8 cellular contexts compared by ENCODE assay signal in the genomic region with DNA sequence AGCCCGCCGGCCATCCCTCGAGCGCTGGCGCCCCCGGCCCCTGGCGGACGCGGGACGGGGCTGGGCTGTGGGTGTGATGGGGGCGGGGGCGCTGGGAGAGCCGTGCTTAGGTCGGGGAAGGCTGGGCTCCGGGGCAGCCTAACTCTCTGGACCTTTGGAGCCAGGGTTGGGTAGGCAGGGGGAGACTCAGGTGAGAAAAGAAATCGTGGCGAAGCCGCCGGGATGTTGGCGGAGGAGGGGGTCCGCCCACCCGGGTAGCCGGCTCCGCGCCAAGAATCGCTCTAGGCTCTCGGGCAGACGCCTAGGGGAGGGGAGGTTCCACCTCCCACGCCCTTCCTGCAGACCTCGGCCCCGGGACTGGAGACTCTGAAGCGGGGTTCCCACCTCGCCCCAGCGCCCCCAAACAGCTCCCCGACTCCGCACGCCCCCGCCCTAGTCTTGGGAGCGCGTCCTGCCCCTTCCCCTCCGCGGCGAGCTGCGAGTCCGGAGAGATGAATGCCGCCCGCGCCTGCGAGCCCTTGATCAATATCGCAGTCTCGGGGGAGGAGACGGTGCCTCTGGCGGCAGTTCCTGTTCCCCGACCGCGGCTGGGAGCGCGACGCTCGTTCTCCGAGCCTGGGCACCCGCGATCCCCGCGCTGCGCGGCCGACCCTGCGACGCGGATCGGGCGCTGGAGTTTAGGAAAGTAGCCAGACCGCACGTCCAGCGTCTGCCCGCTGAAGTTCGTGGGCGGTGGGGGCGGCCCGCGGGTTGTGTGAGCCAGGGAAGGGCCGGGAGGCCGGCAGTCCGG. TPM values are rescaled to one million over a fixed set of nuclear protein-coding genes. Genes with fewer than 3 reads are reported as not detected.
A peak's percentile ranks its signal among the peaks of the same experiment; 100 is the strongest.
DNase-seq lines count a peak whose midpoint lies in the region; ATAC-seq and TF ChIP-seq lines count a peak whose summit lies in the region.

No MANE protein-coding gene starts in this region.

- H3K36me3 ChIP-seq in cardiac muscle cell (no peaks in the 10 kb centered on the region), left lung (no peaks in the 10 kb centered on the region)

- peaks cover 90% of the 10 kb centered on the region for H3K27me3 ChIP-seq in cardiac muscle cell
- H3K27me3 ChIP-seq in left lung, result peaks cover 41 to 100% of the 10 kb centered on the region in 2 donors

- no peaks in the 10 kb centered on the region for H3K9me3 Mint-ChIP-seq in MCF 10A (ENCODE audit: unreplicated experiment)

- no TSS peak for BruUV-seq in MCF 10A (replicated peaks; lab: Mats Ljungman, UMichigan)

- no peak overlapping the region for H3K27ac ChIP-seq in cardiac muscle cell
- no peak overlapping the region for H3K27ac ChIP-seq in left lung

- intact Hi-C loops in Right ventricle myocardium inferior (cut with DNase I), result no loop called here
- intact Hi-C loops in MCF 10A (cut with micrococcal nuclease), result no loop called here
- intact Hi-C loops in left lung (cut with DNase I), result no loop called here

- peak overlapping the region; percentile 39 for H3K4me3 ChIP-seq in cardiac muscle cell
- H3K4me3 ChIP-seq in left lung, result peak overlapping the region; percentile 21 to 30

- CTCF ChIA-PET in MCF 10A (lab: Yijun Ruan, JAX), result interaction anchor here (0.7 to 0.9 kb wide), 2 partner anchors 9 to 55 kb away, joined by 3 read pairs; no protein-coding TSS in a partner anchor

- peaks cover 14% of the 10 kb centered on the region for H3K4me1 ChIP-seq in cardiac muscle cell (ENCODE audit: low read depth)
- peaks cover 16 to 26% of the 10 kb centered on the region in 2 donors for H3K4me1 ChIP-seq in left lung

- H3K36me3 Mint-ChIP-seq in T-helper 17 cell (ENCODE audit: low read depth), result peaks cover 5% of the 10 kb centered on the region
- no peaks in the 10 kb centered on the region for H3K36me3 Mint-ChIP-seq in MCF 10A (ENCODE audit: insufficient read depth, unreplicated experiment)

- TF ChIP-seq CTCF in cardiac muscle cell (IDR thresholded peaks at IDR 0.05; ENCODE audit: low read depth, low read length) (no peak), MCF 10A (IDR thresholded peaks at IDR 0.05; ENCODE audit: unreplicated experiment) (no peak), left lung (IDR thresholded peaks at IDR 0.05) (no peak)

- peak; percentile 30 to 47 for DNase-seq in cardiac muscle cell (ENCODE audit: low read depth in 1 of 2, low spot score in 1 of 2)
- DNase-seq in Right ventricle myocardium inferior (ENCODE audit: missing footprints), result no peak
- peak in 1 of 3 donors; percentile 13 for DNase-seq in T-helper 17 cell
- no peak for DNase-seq in MCF 10A (ENCODE audit: unreplicated experiment)
- DNase-seq in left lung, result peak in 1 of 2 donors; percentile 80
- DNase-seq in stimulated activated CD4-positive, alpha-beta T cell treated with anti-CD3 and anti-CD28 coated beads, Interleukin-4, amount 100 ng/mL, for 48 hours (ENCODE audit: low read depth in 2 of 2), result peak; percentile 23 to 30

- H3K27me3 Mint-ChIP-seq in T-helper 17 cell (peaks cover 74% of the 10 kb centered on the region), MCF 10A (ENCODE audit: insufficient read depth, unreplicated experiment) (peaks cover 74% of the 10 kb centered on the region)

- H3K27ac Mint-ChIP-seq in T-helper 17 cell (no peak overlapping the region), MCF 10A (ENCODE audit: low read depth, unreplicated experiment) (no peak overlapping the region)

- H3K4me1 Mint-ChIP-seq in T-helper 17 cell, result peaks cover 5% of the 10 kb centered on the region
- no peaks in the 10 kb centered on the region for H3K4me1 Mint-ChIP-seq in MCF 10A (ENCODE audit: insufficient read depth, unreplicated experiment)

- POLR2A ChIA-PET in MCF 10A (lab: Yijun Ruan, JAX), result interaction anchor here (0.6 kb wide), 1 partner anchor 96 kb away, joined by 3 read pairs; no protein-coding TSS in a partner anchor

- ATAC-seq in Right ventricle myocardium inferior, result no peak
- ATAC-seq in T-helper 17 cell, result peak; percentile 73
- ATAC-seq in left lung, result peak; percentile 59
- no peak for ATAC-seq in HG02571 (IDR thresholded peaks at IDR 0.05; ENCODE audit: unreplicated experiment)
- no peak for ATAC-seq in GM19455 (IDR thresholded peaks at IDR 0.05; ENCODE audit: unreplicated experiment)

- H3K4me3 Mint-ChIP-seq in T-helper 17 cell, result peak overlapping the region; percentile 88
- H3K4me3 Mint-ChIP-seq in MCF 10A (ENCODE audit: unreplicated experiment), result peak overlapping the region; percentile 54

- H3K9me3 ChIP-seq in cardiac muscle cell (ENCODE audit: low read depth) (no peaks in the 10 kb centered on the region), T-helper 17 cell (ENCODE audit: control insufficient read depth, low read length, poor library complexity, severe bottlenecking) (no peaks in the 10 kb centered on the region), left lung (no peaks in the 10 kb centered on the region)

RNA-seq across cellular contexts. Expression of gene CRHR1, which starts 0.7 kb away (rescaled TPM):
- total RNA-seq in cardiac muscle cell (0.11 and 0.86 TPM in 2 replicates), Right ventricle myocardium inferior (not detected), T-helper 17 cell (not detected), MCF 10A (2022) (not detected in 2 replicates), left lung (not detected)
- 0.27 TPM in 1 of 2 replicates, not detected in the other for polyA plus RNA-seq in cardiac muscle cell

RNA-seq across cellular contexts. Expression of gene SPPL2C, which starts 59.9 kb away (rescaled TPM):
- total RNA-seq in cardiac muscle cell (0.12 TPM in 1 of 2 replicates, not detected in the other), Right ventricle myocardium inferior (not detected), T-helper 17 cell (not detected), MCF 10A (2022) (not detected in 2 replicates), left lung (not detected)
- polyA plus RNA-seq in cardiac muscle cell, result not detected in 2 replicates

Comparison
In these comparisons a context has a peak if more than half of its experiments do, and no peak if none do; other contexts are left out.
1. DNase-seq: peak in cardiac muscle cell (2 of 2) and stimulated activated CD4-positive, alpha-beta T cell treated with anti-CD3 and anti-CD28 coated beads, Interleukin-4, amount 100 ng/mL, for 48 hours (2 of 2); none in Right ventricle myocardium inferior (single experiment) and MCF 10A (single experiment).
2. ATAC-seq: peak in T-helper 17 cell (single experiment) and left lung (single experiment); none in Right ventricle myocardium inferior (single experiment), HG02571 (single experiment) and GM19455 (single experiment).